18 cellular contexts compared by ENCODE assay signal in the genomic region with DNA sequence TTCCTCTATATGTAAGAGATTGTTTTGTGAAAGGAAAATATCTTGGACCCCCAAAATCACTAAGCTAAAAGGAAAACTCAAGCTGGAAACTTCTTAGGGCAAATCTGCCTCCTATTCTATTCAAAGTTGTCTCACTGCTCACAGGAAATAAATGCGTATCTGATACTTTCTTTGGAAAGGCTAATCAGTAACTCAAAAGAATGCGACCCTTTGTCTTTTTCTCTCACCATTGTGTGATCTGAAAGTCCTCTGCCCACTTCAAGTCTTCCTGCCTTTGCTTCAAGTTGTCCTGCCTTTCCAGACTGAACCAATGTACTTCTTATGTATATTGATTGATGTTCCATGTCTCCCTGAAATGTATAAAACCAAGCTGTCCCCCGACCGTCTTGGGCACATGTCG.
DNase-seq lines count a peak whose midpoint lies in the region; TF ChIP-seq lines count a peak whose summit lies in the region.
"Had no signal": no experiment of that assay in that cellular context is flagged by ENCODE, and none has a peak within 500 bp of the region (broad histone marks: within the 10 kb centered on the region; RNA-seq: fewer than 3 reads in every experiment).

No MANE protein-coding gene starts in this region.

- TF ChIP-seq CTCF in epithelial cell of proximal tubule (conservative IDR thresholded peaks at IDR 0.05; ENCODE audit: low read depth, low read length) (no peak), progenitor cell of endocrine pancreas (IDR thresholded peaks at IDR 0.05; ENCODE audit: unreplicated experiment) (no peak), adrenal gland (IDR thresholded peaks at IDR 0.05) (no peak)

- peak; percentile 22 for DNase-seq in epithelial cell of proximal tubule (ENCODE audit: low read depth)
- DNase-seq in left kidney (ENCODE audit: low read depth, low spot score), result peak; percentile 5
- no peak for DNase-seq in progenitor cell of endocrine pancreas (ENCODE audit: low spot score, unreplicated experiment)
- no peak for DNase-seq in activated naive CD4-positive, alpha-beta T cell treated with Interleukin-2 at 50 U/mL for 16 hours
- DNase-seq in adrenal gland, result no peak
- no peak for DNase-seq in SKM-1 (lab: John Stamatoyannopoulos, UW; ENCODE audit: unreplicated experiment)
- DNase-seq: ACHN; BE2C; C1 segment of cervical spinal cord; CD4-positive, CD25-positive, alpha-beta regulatory T cell; CD8-positive, alpha-beta memory T cell; COR-L47; DMS 273 treated with DMSO at 0.1 percent for 48 hours; DMS53; DND-41; EL; H9 had no signal

- peaks cover 28% of the 10 kb centered on the region for H3K9me3 Mint-ChIP-seq in progenitor cell of endocrine pancreas (ENCODE audit: low read depth)

- H3K4me1 Mint-ChIP-seq in progenitor cell of endocrine pancreas (ENCODE audit: low read depth), result peaks cover 10% of the 10 kb centered on the region
- H3K4me1 Mint-ChIP-seq: CD4-positive, CD25-positive, alpha-beta regulatory T cell; CD8-positive, alpha-beta memory T cell had no signal

- WGBS in adrenal gland, 4 donors, result 69 to 80% (median 73%) methylated on average over 5 of the region's 5 CpGs

- H3K36me3 Mint-ChIP-seq in progenitor cell of endocrine pancreas (ENCODE audit: insufficient read depth), result no peaks in the 10 kb centered on the region
- H3K36me3 Mint-ChIP-seq: CD4-positive, CD25-positive, alpha-beta regulatory T cell; CD8-positive, alpha-beta memory T cell had no signal

- no peak overlapping the region for H3K4me3 ChIP-seq in epithelial cell of proximal tubule (ENCODE audit: low read depth, low read length)
- no peak overlapping the region for H3K4me3 ChIP-seq in adrenal gland
- H3K4me3 ChIP-seq: GM12878 had no signal

- H3K4me1 ChIP-seq in adrenal gland (replicated peaks in 1 of 2), result no peaks in the 10 kb centered on the region
- H3K4me1 ChIP-seq: BE2C had no signal

- peak overlapping the region; percentile 8 for H3K27ac Mint-ChIP-seq in progenitor cell of endocrine pancreas
- H3K27ac Mint-ChIP-seq: CD4-positive, CD25-positive, alpha-beta regulatory T cell; CD8-positive, alpha-beta memory T cell had no signal

- no peak overlapping the region for H3K4me3 Mint-ChIP-seq in progenitor cell of endocrine pancreas (ENCODE audit: low read depth)
- H3K4me3 Mint-ChIP-seq: CD8-positive, alpha-beta memory T cell; H9 had no signal

- no peaks in the 10 kb centered on the region for H3K36me3 ChIP-seq in adrenal gland (replicated peaks in 1 of 2)
- H3K36me3 ChIP-seq: BE2C had no signal

- TF ChIP-seq POLR2A in adrenal gland (IDR thresholded peaks at IDR 0.05), result no peak

- intact Hi-C loops in adrenal gland (cut with DNase I), result no loop called here

- H3K27ac ChIP-seq in adrenal gland, result no peak overlapping the region

- no peaks in the 10 kb centered on the region for H3K9me3 ChIP-seq in adrenal gland (replicated peaks in 1 of 3)
- H3K9me3 ChIP-seq: BE2C had no signal

- H3K27me3 ChIP-seq in adrenal gland, result no peaks in the 10 kb centered on the region
- H3K27me3 ChIP-seq: BE2C had no signal

- H3K27me3 Mint-ChIP-seq in progenitor cell of endocrine pancreas, result no peaks in the 10 kb centered on the region
- H3K27me3 Mint-ChIP-seq: CD4-positive, CD25-positive, alpha-beta regulatory T cell; CD8-positive, alpha-beta memory T cell had no signal

Comparison
In these comparisons a context has a peak if more than half of its experiments do, and no peak if none do; other contexts are left out.
1. DNase-seq: peak in epithelial cell of proximal tubule (single experiment) and left kidney (single experiment); none in progenitor cell of endocrine pancreas (single experiment), activated naive CD4-positive, alpha-beta T cell treated with Interleukin-2 at 50 U/mL for 16 hours (single experiment), adrenal gland (0 of 7) and SKM-1 (single experiment).